22 cellular contexts compared by ENCODE assay signal in the genomic region with DNA sequence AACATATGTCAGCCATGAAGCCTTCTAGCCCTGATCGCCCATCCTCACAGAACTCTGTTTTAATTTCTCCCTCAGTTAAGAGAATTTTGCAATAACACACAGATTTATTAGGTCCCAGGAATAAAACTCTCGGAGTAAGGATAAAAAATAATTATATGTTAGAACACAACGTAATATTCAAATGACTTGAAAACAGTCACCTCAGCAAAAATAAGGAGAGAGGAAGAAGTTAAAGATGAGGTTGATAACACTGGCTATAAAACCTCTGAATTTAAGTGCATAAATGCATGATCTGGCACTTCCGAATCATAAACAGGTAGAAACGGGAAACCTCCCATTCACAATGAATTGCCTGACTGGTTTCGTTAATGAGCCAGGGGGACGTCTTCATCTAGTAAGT.
DNase-seq lines count a peak whose midpoint lies in the region; ATAC-seq, FAIRE-seq and TF ChIP-seq lines count a peak whose summit lies in the region.
"Had no signal": no experiment of that assay in that cellular context is flagged by ENCODE, and none has a peak within 500 bp of the region (broad histone marks: within the 10 kb centered on the region; RNA-seq: fewer than 3 reads in every experiment).

No MANE protein-coding gene starts in this region.

- TF ChIP-seq POLR2A in A549 (IDR thresholded peaks at IDR 0.05; ENCODE audit: low read length) (no peak), IMR-90 (IDR thresholded peaks at IDR 0.05; ENCODE audit: low read depth, low read length) (no peak), H1 (IDR thresholded peaks at IDR 0.05; ENCODE audit: control extremely low read depth in 1 of 2, low read depth in 2 of 2, low read length in 2 of 2) (no peak), heart left ventricle (IDR thresholded peaks at IDR 0.05) (no peak)

- peaks cover 46 to 58% of the 10 kb centered on the region in 2 donors for H3K36me3 Mint-ChIP-seq in naive B cell
- no peaks in the 10 kb centered on the region for H3K36me3 Mint-ChIP-seq in activated naive CD8-positive, alpha-beta T cell treated with anti-CD3 and anti-CD28 coated beads for 36 hours
- H3K36me3 Mint-ChIP-seq: CD8-positive, alpha-beta memory T cell had no signal

- ATAC-seq in A549 (no peak), IMR-90 (ENCODE audit: low read depth) (no peak), naive B cell (ENCODE audit: low read depth in 2 of 2) (no peak), heart left ventricle (no peak)
- ATAC-seq: GM12878 had no signal

- H2AFZ ChIP-seq in IMR-90 (replicated peaks; ENCODE audit: low read length, poor library complexity) (no peak overlapping the region), H1 (ENCODE audit: low read length) (no peak overlapping the region), smooth muscle cell (ENCODE audit: low read depth) (no peak overlapping the region)

- H2AK5ac ChIP-seq in IMR-90 (ENCODE audit: low read depth, low read length) (no peak overlapping the region), H1 (ENCODE audit: low read depth, low read length) (no peak overlapping the region)

- H3K79me2 ChIP-seq in H1 (ENCODE audit: control insufficient read depth in 1 of 2, insufficient read depth in 2 of 2, low read length in 2 of 2) = no peaks in the 10 kb centered on the region
- H3K79me2 ChIP-seq in smooth muscle cell (ENCODE audit: low read depth) = no peaks in the 10 kb centered on the region

- in situ Hi-C loops in IMR-90 (cut with MboI; ENCODE audit: low sequenced_read_pairs) = no loop called here

- no peak overlapping the region for H2BK120ac ChIP-seq in IMR-90 (ENCODE audit: low read depth, low read length)
- no peak overlapping the region for H2BK120ac ChIP-seq in H1 (replicated peaks; ENCODE audit: low read depth, low read length)

- H3K36me3 ChIP-seq in IMR-90 (ENCODE audit: control insufficient read depth, insufficient read depth, low read length) = peaks cover 13% of the 10 kb centered on the region
- no peaks in the 10 kb centered on the region for H3K36me3 ChIP-seq in H1 (ENCODE audit: control insufficient read depth in 2 of 4, insufficient read depth in 4 of 4, low read length in 3 of 4)
- no peaks in the 10 kb centered on the region for H3K36me3 ChIP-seq in smooth muscle cell (ENCODE audit: low read depth)
- no peaks in the 10 kb centered on the region for H3K36me3 ChIP-seq in heart left ventricle

- H2AK9ac ChIP-seq in IMR-90 (replicated peaks; ENCODE audit: low read depth, low read length, poor library complexity) = no peak overlapping the region

- TF ChIP-seq EP300 in A549 (IDR thresholded peaks at IDR 0.05) (no peak), H1 (IDR thresholded peaks at IDR 0.05; ENCODE audit: borderline replicate concordance in 1 of 2, low read depth in 2 of 2, low read length in 2 of 2) (no peak)

- H3K9me3 ChIP-seq in A549 (no peaks in the 10 kb centered on the region), IMR-90 (ENCODE audit: control insufficient read depth, insufficient read depth, low read length) (no peaks in the 10 kb centered on the region), H1 (ENCODE audit: insufficient read depth in 2 of 2, low read depth in 1 of 2, low read length in 1 of 2) (no peaks in the 10 kb centered on the region), smooth muscle cell (replicated peaks; ENCODE audit: low read depth) (no peaks in the 10 kb centered on the region), heart left ventricle (no peaks in the 10 kb centered on the region)

- H3K14ac ChIP-seq in IMR-90 (replicated peaks; ENCODE audit: low read depth, low read length) (no peak overlapping the region), H1 (ENCODE audit: insufficient read length) (no peak overlapping the region)

- BruUV-seq in IMR-90 (replicated peaks; lab: Mats Ljungman, UMichigan) = no TSS peak

- H2BK5ac ChIP-seq in IMR-90 (ENCODE audit: low read depth, low read length, poor library complexity, severe bottlenecking) (no peak overlapping the region), H1 (ENCODE audit: low read depth, low read length) (no peak overlapping the region)

- H3K79me1 ChIP-seq in IMR-90 (ENCODE audit: low read depth in 1 of 2, low read length in 2 of 2) = peaks cover 7 to 18% of the 10 kb centered on the region in 2 experiments; a peak in 2 of 4 replicates
- H3K79me1 ChIP-seq in H1 (ENCODE audit: low read depth, low read length) = no peaks in the 10 kb centered on the region

- FAIRE-seq in A549 (lab: Jason Lieb, UNC) (no peak), H1 (lab: Jason Lieb, UNC) (no peak)
- FAIRE-seq: D721Med, GM12878 had no signal

- H3K4me2 ChIP-seq in A549 = no peak overlapping the region
- no peak overlapping the region for H3K4me2 ChIP-seq in IMR-90 (ENCODE audit: low read depth, low read length)
- no peak overlapping the region for H3K4me2 ChIP-seq in H1 (ENCODE audit: insufficient read depth in 1 of 2, low read depth in 2 of 2, low read length in 2 of 2)
- H3K4me2 ChIP-seq in smooth muscle cell = no peak overlapping the region
- H3K4me2 ChIP-seq: BLaER1 had no signal

- H3K4me3 ChIP-seq in A549 (no peak overlapping the region), IMR-90 (ENCODE audit: insufficient read depth, low read depth, low read length) (no peak overlapping the region), H1 (ENCODE audit: extremely low read depth in 1 of 4, insufficient read depth in 2 of 4, low read depth in 3 of 4, low read length in 4 of 4) (no peak overlapping the region), smooth muscle cell (no peak overlapping the region), heart left ventricle (no peak overlapping the region)
- H3K4me3 ChIP-seq: BLaER1, GM12878 had no signal

- no peak for DNase-seq in A549 (ENCODE audit: low read depth in 1 of 2, low spot score in 1 of 2)
- no peak for DNase-seq in IMR-90
- DNase-seq in H1 (ENCODE audit: low read depth in 1 of 2, low spot score in 2 of 2) = no peak
- DNase-seq in naive B cell = no peak
- DNase-seq in central memory CD4-positive, alpha-beta T cell = no peak
- no peak for DNase-seq in smooth muscle cell (lab: John Stamatoyannopoulos, UW; ENCODE audit: unreplicated experiment)
- DNase-seq in heart left ventricle = no peak
- no peak for DNase-seq in activated naive CD8-positive, alpha-beta T cell treated with anti-CD3 and anti-CD28 coated beads for 36 hours
- DNase-seq: 8988T; CD4-positive, alpha-beta T cell; CD8-positive, alpha-beta memory T cell; DMS 273 treated with DMSO at 0.1 percent for 48 hours; DMS79; EL; GDM1; GOT3; H7; HCEC 1CT had no signal

- H3K9me1 ChIP-seq in IMR-90 (ENCODE audit: insufficient read depth, low read length) = peaks cover 13% of the 10 kb centered on the region; the same call in 1 of the 2 replicates

- TF ChIP-seq RAD21 in A549 (conservative IDR thresholded peaks at IDR 0.05 in 1 of 2, IDR thresholded peaks at IDR 0.05 in 1 of 2) (no peak), IMR-90 (IDR thresholded peaks at IDR 0.05; ENCODE audit: low read length) (no peak), H1 (IDR thresholded peaks at IDR 0.05 in 1 of 2, conservative IDR thresholded peaks at IDR 0.05 in 1 of 2; ENCODE audit: low read depth in 2 of 2, low read length in 2 of 2) (no peak)

- no peak overlapping the region for H3K4me3 Mint-ChIP-seq in naive B cell
- H3K4me3 Mint-ChIP-seq in activated naive CD8-positive, alpha-beta T cell treated with anti-CD3 and anti-CD28 coated beads for 36 hours = no peak overlapping the region
- H3K4me3 Mint-ChIP-seq: CD4-positive, alpha-beta T cell; CD8-positive, alpha-beta memory T cell had no signal

- H3K23me2 ChIP-seq in H1 (ENCODE audit: low read depth, low read length) = no peaks in the 10 kb centered on the region

- dilution Hi-C loops in IMR-90 (cut with HindIII; ENCODE audit: low sequenced_read_pairs, unreplicated experiment) = no loop called here

- H4K5ac ChIP-seq in IMR-90 (ENCODE audit: low read depth, low read length) = no peak overlapping the region
- H4K5ac ChIP-seq in H1 (ENCODE audit: insufficient read length, low read depth, low read length) = no peak overlapping the region

- no peaks in the 10 kb centered on the region for H3K27me3 ChIP-seq in IMR-90 (ENCODE audit: control insufficient read depth, insufficient read depth, low read length)
- H3K27me3 ChIP-seq in H1 (replicated peaks in 1 of 4; ENCODE audit: control insufficient read depth in 3 of 4, extremely low read depth in 1 of 4, insufficient read depth in 3 of 4, low read length in 3 of 4) = no peaks in the 10 kb centered on the region
- H3K27me3 ChIP-seq in smooth muscle cell (ENCODE audit: low read depth) = peaks cover 43% of the 10 kb centered on the region
- H3K27me3 ChIP-seq in heart left ventricle = no peaks in the 10 kb centered on the region
- H3K27me3 ChIP-seq: BLaER1 had no signal

- TF ChIP-seq CTCF in A549 (IDR thresholded peaks at IDR 0.05) = no peak
- TF ChIP-seq CTCF in IMR-90 (conservative IDR thresholded peaks at IDR 0.05; ENCODE audit: low read depth, low read length) = no peak
- TF ChIP-seq CTCF in H1 (IDR thresholded peaks at IDR 0.05; ENCODE audit: control extremely low read depth in 1 of 3, insufficient read depth in 1 of 3, low read depth in 1 of 3, low read length in 3 of 3) = no peak
- no peak for TF ChIP-seq CTCF in smooth muscle cell (IDR thresholded peaks at IDR 0.05; ENCODE audit: borderline replicate concordance, insufficient read depth, poor library complexity, severe bottlenecking)
- TF ChIP-seq CTCF in heart left ventricle (IDR thresholded peaks at IDR 0.05) = no peak

- peaks cover 0 to 17% (median 16%) of the 10 kb centered on the region in 7 donors for H3K9me3 Mint-ChIP-seq in naive B cell
- H3K9me3 Mint-ChIP-seq in activated naive CD8-positive, alpha-beta T cell treated with anti-CD3 and anti-CD28 coated beads for 36 hours = no peaks in the 10 kb centered on the region

- H3K4ac ChIP-seq in IMR-90 (ENCODE audit: low read depth, low read length) (no peak overlapping the region), H1 (replicated peaks; ENCODE audit: insufficient read length, low read depth, low read length) (no peak overlapping the region)

- H3K18ac ChIP-seq in IMR-90 (ENCODE audit: low read depth, low read length) (no peak overlapping the region), H1 (ENCODE audit: extremely low read depth, low read length) (no peak overlapping the region)

- H3K56ac ChIP-seq in IMR-90 (ENCODE audit: extremely low read depth, insufficient read depth, low read length) (no peak overlapping the region), H1 (replicated peaks; ENCODE audit: insufficient read length, low read depth, low read length) (no peak overlapping the region)

- H3F3A ChIP-seq in smooth muscle cell (ENCODE audit: low read depth) = no peaks in the 10 kb centered on the region

- H3K4me1 ChIP-seq in A549 = no peaks in the 10 kb centered on the region
- H3K4me1 ChIP-seq in IMR-90 (ENCODE audit: control insufficient read depth, insufficient read depth, low read length) = peaks cover 2% of the 10 kb centered on the region; the same call in 1 of the 2 replicates
- no peaks in the 10 kb centered on the region for H3K4me1 ChIP-seq in H1 (replicated peaks in 1 of 4; ENCODE audit: control insufficient read depth in 3 of 4, insufficient read depth in 4 of 4, low read length in 3 of 4)
- no peaks in the 10 kb centered on the region for H3K4me1 ChIP-seq in smooth muscle cell (ENCODE audit: low read depth)
- no peaks in the 10 kb centered on the region for H3K4me1 ChIP-seq in heart left ventricle
- H3K4me1 ChIP-seq: BLaER1 had no signal

- H2BK20ac ChIP-seq in IMR-90 (ENCODE audit: low read depth, low read length) = no peak overlapping the region
- H2BK20ac ChIP-seq in H1 (ENCODE audit: low read length) = no peak overlapping the region

- peaks cover 14 to 19% (median 15%) of the 10 kb centered on the region in 3 donors for H3K4me1 Mint-ChIP-seq in naive B cell
- H3K4me1 Mint-ChIP-seq in activated naive CD8-positive, alpha-beta T cell treated with anti-CD3 and anti-CD28 coated beads for 36 hours = peaks cover 2% of the 10 kb centered on the region
- H3K4me1 Mint-ChIP-seq: CD8-positive, alpha-beta memory T cell had no signal

- H2BK15ac ChIP-seq in IMR-90 (ENCODE audit: low read depth, low read length) (no peak overlapping the region), H1 (ENCODE audit: low read length) (no peak overlapping the region)

- CTCF ChIA-PET in A549 (lab: Yijun Ruan, JAX) (no interaction called here), IMR-90 (lab: Yijun Ruan, JAX) (no interaction called here), H1 (lab: Charles Lee; ENCODE audit: partially characterized antibody) (no interaction called here)

- no peak overlapping the region for H3K9ac ChIP-seq in IMR-90 (ENCODE audit: low read depth, low read length)
- H3K9ac ChIP-seq in H1 (replicated peaks in 1 of 4; ENCODE audit: extremely low read depth in 1 of 4, low read depth in 3 of 4, low read length in 3 of 4) = no peak overlapping the region
- no peak overlapping the region for H3K9ac ChIP-seq in smooth muscle cell (ENCODE audit: low read depth)
- H3K9ac ChIP-seq: BLaER1 had no signal

- no peak overlapping the region for H3K23ac ChIP-seq in IMR-90 (ENCODE audit: low read depth, low read length)
- H3K23ac ChIP-seq in H1 (ENCODE audit: insufficient read length) = no peak overlapping the region

- H2BK12ac ChIP-seq in H1 (ENCODE audit: low read depth, low read length) = no peak overlapping the region

- intact Hi-C loops in IMR-90 (cut with micrococcal nuclease) = no loop called here
- intact Hi-C loops in heart left ventricle (cut with DNase I) = no loop called here

- H4K8ac ChIP-seq in IMR-90 (ENCODE audit: low read depth in 2 of 2, low read length in 2 of 2) (no peak overlapping the region), H1 (ENCODE audit: extremely low read depth, insufficient read depth, low read length) (no peak overlapping the region)

- no peak overlapping the region for H4K91ac ChIP-seq in IMR-90 (ENCODE audit: insufficient read depth, low read depth, low read length)
- H4K91ac ChIP-seq in H1 (replicated peaks; ENCODE audit: insufficient read length, low read length) = no peak overlapping the region

- H3K27ac ChIP-seq in A549 (no peak overlapping the region), IMR-90 (ENCODE audit: insufficient read depth, low read length) (no peak overlapping the region), H1 (ENCODE audit: low read depth, low read length) (no peak overlapping the region), smooth muscle cell (ENCODE audit: low read depth) (no peak overlapping the region), heart left ventricle (no peak overlapping the region)
- H3K27ac ChIP-seq: BLaER1, C4-2B had no signal

- no peaks in the 10 kb centered on the region for H4K20me1 ChIP-seq in IMR-90 (ENCODE audit: insufficient read depth, low read length)
- no peaks in the 10 kb centered on the region for H4K20me1 ChIP-seq in H1 (replicated peaks in 1 of 2; ENCODE audit: control insufficient read depth in 1 of 2, insufficient read depth in 2 of 2, low read length in 2 of 2)
- H4K20me1 ChIP-seq in smooth muscle cell (ENCODE audit: low read depth) = no peaks in the 10 kb centered on the region
- H4K20me1 ChIP-seq: BLaER1 had no signal

- H3K27me3 Mint-ChIP-seq in naive B cell = no peaks in the 10 kb centered on the region
- peaks cover 3% of the 10 kb centered on the region for H3K27me3 Mint-ChIP-seq in activated naive CD8-positive, alpha-beta T cell treated with anti-CD3 and anti-CD28 coated beads for 36 hours
- H3K27me3 Mint-ChIP-seq: CD4-positive, alpha-beta T cell had no signal

- H3K27ac Mint-ChIP-seq in naive B cell = peak overlapping the region in 4 of 6 donors; percentile 35 to 76 (median 68)
- no peak overlapping the region for H3K27ac Mint-ChIP-seq in activated naive CD8-positive, alpha-beta T cell treated with anti-CD3 and anti-CD28 coated beads for 36 hours
- H3K27ac Mint-ChIP-seq: CD4-positive, alpha-beta T cell; CD8-positive, alpha-beta memory T cell had no signal

- 5% methylated on average over 7 of the region's 7 CpGs for WGBS in A549 (ENCODE audit: missing lambda C conversion rate)
- WGBS in IMR-90 (ENCODE audit: extremely low coverage in 2 of 2, insufficient read length in 1 of 2), 2 experiments = no CpG with 5 or more reads among the region's 7 CpGs
- WGBS in H1 (ENCODE audit: extremely low coverage in 1 of 2, insufficient coverage in 1 of 2, insufficient read length in 1 of 2, insufficient replicate concordance in 2 of 2, low coverage in 1 of 2, low lambda C conversion rate in 2 of 2, missing lambda C conversion rate in 1 of 2), 2 experiments = 76% methylated on average over 7 of the region's 7 CpGs; no CpG with 5 or more reads in 1 of the 2 experiments
- WGBS in smooth muscle cell (ENCODE audit: low lambda C conversion rate) = 83% methylated on average over 7 of the region's 7 CpGs
- 77 to 81% (median 81%) methylated on average over 7 of the region's 7 CpGs for WGBS in heart left ventricle, 4 donors

- POLR2A ChIA-PET in A549 (lab: Yijun Ruan, JAX) = no interaction called here
- POLR2A ChIA-PET in IMR-90 (lab: Charles Lee; ENCODE audit: unreplicated experiment) = no interaction called here
- POLR2A ChIA-PET in H1 (lab: Charles Lee; ENCODE audit: partially characterized antibody) = no interaction called here

Comparison
In these comparisons a context has a peak if more than half of its experiments do, and no peak if none do; other contexts are left out.
1. Of the 18 proteins assayed by ChIP-seq in both H1 and A549: peak only in H1: none; only in A549: none; in both: MAFK; in neither: 17.